Comparison of ENCODE assay signal across 18 cellular contexts in genomic region chr3:14957163-14957562, GRCh38. TPM values are rescaled to one million over a fixed set of nuclear protein-coding genes. Genes with fewer than 3 reads are reported as not detected.
A peak's percentile ranks its signal among the peaks of the same experiment; 100 is the strongest.
DNase-seq lines count a peak whose midpoint lies in the region; ATAC-seq and TF ChIP-seq lines count a peak whose summit lies in the region.
"Had no signal": no experiment of that assay in that cellular context is flagged by ENCODE, and none has a peak within 500 bp of the region (broad histone marks: within the 10 kb centered on the region; RNA-seq: fewer than 3 reads in every experiment).

No MANE protein-coding gene starts in this region.

- no peaks in the 10 kb centered on the region for H3K27me3 ChIP-seq in Karpas-422 (ENCODE audit: low read length)
- H3K27me3 ChIP-seq: SJCRH30 had no signal

- H3K4me1 ChIP-seq in Karpas-422 (ENCODE audit: low read length): peaks cover 59% of the 10 kb centered on the region
- H3K4me1 ChIP-seq: SJCRH30 had no signal

- TF ChIP-seq CTCF in glutamatergic neuron (IDR thresholded peaks at IDR 0.05; ENCODE audit: partially characterized antibody, unreplicated experiment) (no peak), type B pancreatic cell (conservative IDR thresholded peaks at IDR 0.05) (no peak)

- peak overlapping the region; percentile 19; the same call in 1 of the 2 replicates for H3K9ac ChIP-seq in Karpas-422 (ENCODE audit: low read length)

- H3K4me2 ChIP-seq in Karpas-422 (ENCODE audit: low read depth, low read length, poor library complexity, severe bottlenecking): peak overlapping the region; percentile 67

- H3K4me3 Mint-ChIP-seq in activated T-cell treated with anti-CD3 and anti-CD28 coated beads, Interleukin-2, amount 50 U/mL, for 72 hours: no peak overlapping the region
- H3K4me3 Mint-ChIP-seq in glutamatergic neuron (ENCODE audit: unreplicated experiment) (peak overlapping the region; percentile 43), type B pancreatic cell (no peak overlapping the region)

- H3K36me3 Mint-ChIP-seq in activated T-cell treated with anti-CD3 and anti-CD28 coated beads, Interleukin-2, amount 50 U/mL, for 72 hours (ENCODE audit: insufficient read depth in 2 of 2): peaks cover 4 to 10% of the 10 kb centered on the region in 2 donors
- no peaks in the 10 kb centered on the region for H3K36me3 Mint-ChIP-seq in glutamatergic neuron (ENCODE audit: unreplicated experiment)
- H3K36me3 Mint-ChIP-seq in type B pancreatic cell: peaks cover 13% of the 10 kb centered on the region

- H3K36me3 ChIP-seq in Karpas-422 (ENCODE audit: insufficient read depth, low read length): no peaks in the 10 kb centered on the region

- H3K79me2 ChIP-seq in Karpas-422 (ENCODE audit: low read length): peaks cover 94% of the 10 kb centered on the region

- H3K9me3 Mint-ChIP-seq in activated T-cell treated with anti-CD3 and anti-CD28 coated beads, Interleukin-2, amount 50 U/mL, for 72 hours: no peaks in the 10 kb centered on the region
- no peaks in the 10 kb centered on the region for H3K9me3 Mint-ChIP-seq in glutamatergic neuron (ENCODE audit: unreplicated experiment)
- H3K9me3 Mint-ChIP-seq in type B pancreatic cell: no peaks in the 10 kb centered on the region

- peak overlapping the region; percentile 31; the same call in 1 of the 2 replicates for H3K4me3 ChIP-seq in Karpas-422 (ENCODE audit: low read length)
- H3K4me3 ChIP-seq: SJCRH30 had no signal

- no peaks in the 10 kb centered on the region for H3K9me2 ChIP-seq in Karpas-422 (replicated peaks; ENCODE audit: insufficient read depth, low read length)

- no peaks in the 10 kb centered on the region for H3K27me3 Mint-ChIP-seq in activated T-cell treated with anti-CD3 and anti-CD28 coated beads, Interleukin-2, amount 50 U/mL, for 72 hours (ENCODE audit: low read depth)
- H3K27me3 Mint-ChIP-seq in glutamatergic neuron (ENCODE audit: unreplicated experiment) (no peaks in the 10 kb centered on the region), type B pancreatic cell (no peaks in the 10 kb centered on the region)

- peak overlapping the region; percentile 59 for H3K27ac Mint-ChIP-seq in activated T-cell treated with anti-CD3 and anti-CD28 coated beads, Interleukin-2, amount 50 U/mL, for 72 hours
- peak overlapping the region; percentile 92 for H3K27ac Mint-ChIP-seq in glutamatergic neuron (ENCODE audit: unreplicated experiment)
- H3K27ac Mint-ChIP-seq in type B pancreatic cell: peak overlapping the region; percentile 88

- H3K27ac ChIP-seq in Karpas-422 (ENCODE audit: low read length): peak overlapping the region; percentile 40
- H3K27ac ChIP-seq: SJCRH30 had no signal

- H4K20me1 ChIP-seq in Karpas-422 (ENCODE audit: insufficient read depth, low read depth, low read length): no peaks in the 10 kb centered on the region

- H3K4me1 Mint-ChIP-seq in activated T-cell treated with anti-CD3 and anti-CD28 coated beads, Interleukin-2, amount 50 U/mL, for 72 hours (ENCODE audit: low read depth): peaks cover 74% of the 10 kb centered on the region
- H3K4me1 Mint-ChIP-seq in glutamatergic neuron (ENCODE audit: low read depth, unreplicated experiment) (peaks cover 21% of the 10 kb centered on the region), type B pancreatic cell (ENCODE audit: unreplicated experiment) (peaks cover 37% of the 10 kb centered on the region)

- H2AFZ ChIP-seq in Karpas-422 (ENCODE audit: low read length): no peak overlapping the region

- DNase-seq in activated T-cell treated with anti-CD3 and anti-CD28 coated beads, Interleukin-2, amount 50 U/mL, for 72 hours: no peak
- DNase-seq in activated T-cell treated with anti-CD3 and anti-CD28 coated beads, Interleukin-2, amount 50 U/mL, for 48 hours: no peak
- DNase-seq in Karpas-422: peak; percentile 50
- no peak for DNase-seq in glutamatergic neuron
- no peak for DNase-seq in type B pancreatic cell (ENCODE audit: extremely low spot score, unreplicated experiment)
- DNase-seq in NCI-H146 (lab: John Stamatoyannopoulos, UW): no peak
- no peak for DNase-seq in NCI-H2081 (lab: John Stamatoyannopoulos, UW)
- no peak for DNase-seq in SW 1271 (lab: John Stamatoyannopoulos, UW)
- DNase-seq: 8988T, COR-L47, DMS 273 treated with DMSO at 0.1 percent for 48 hours, DND-41, NCI-H1048, NCI-H1436, NCI-H2029 treated with DMSO at 0.1 percent for 48 hours, NCI-H510A, SJCRH30 had no signal

- H3K9me3 ChIP-seq in Karpas-422 (ENCODE audit: low read length): no peaks in the 10 kb centered on the region
- H3K9me3 ChIP-seq: SJCRH30 had no signal

- no peak for ATAC-seq in activated T-cell treated with anti-CD3 and anti-CD28 coated beads, Interleukin-2, amount 50 U/mL, for 72 hours (replicated peaks in 1 of 2)
- ATAC-seq: HepG2 had no signal

RNA-seq across cellular contexts. Expression of gene NR2C2, which starts 9.8 kb away (rescaled TPM):
- 10 to 100 TPM; 75.9 to 79.1 TPM for total RNA-seq in activated T-cell treated with anti-CD3 and anti-CD28 coated beads, Interleukin-2, amount 50 U/mL, for 72 hours
- 30.0 and 46.8 TPM in 2 replicates for total RNA-seq in Karpas-422 (2014; rRNA removed; shearing (Covaris generic); ENCODE audit: low replicate concordance)
- total RNA-seq in glutamatergic neuron (ENCODE audit: unreplicated experiment) (57.5 TPM), type B pancreatic cell (ENCODE audit: low replicate concordance) (43.6 and 47.7 TPM in 2 replicates)
